17 cellular contexts compared by ENCODE assay signal in the genomic region with DNA sequence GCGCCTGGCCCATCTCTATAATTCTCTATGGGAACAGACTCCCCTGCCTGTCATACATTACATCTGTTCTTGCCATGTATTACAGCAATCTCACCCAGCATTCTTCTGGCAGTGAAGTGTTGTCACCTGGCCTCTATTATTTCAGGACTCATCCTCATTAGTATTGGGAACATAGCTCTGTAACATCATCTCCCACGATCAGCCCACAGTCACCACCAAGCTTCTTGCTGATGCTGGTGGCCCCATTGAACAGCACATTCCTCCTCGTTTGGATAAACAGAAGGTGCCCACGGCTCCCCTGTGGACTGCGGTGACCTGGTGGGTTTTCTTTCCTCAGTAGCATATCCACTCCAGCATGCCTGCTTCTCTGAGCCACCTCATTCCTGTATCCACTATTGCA.
"Had no signal": no experiment of that assay in that cellular context is flagged by ENCODE, and none has a peak within 500 bp of the region (broad histone marks: within the 10 kb centered on the region; RNA-seq: fewer than 3 reads in every experiment).

No MANE protein-coding gene starts in this region.

- DNase-seq: cerebellar nuclear complex; effector CD4-positive, alpha-beta T cell; endodermal cell; erythroblast; foreskin keratinocyte; kidney; left cardiac atrium; left ventricle myocardium inferior; lower lobe of right lung; midbrain; stimulated activated CD4-positive, alpha-beta T cell treated with anti-CD3 and anti-CD28 coated beads, Interleukin-2, amount 100 ng/mL, for 24 hours; stimulated activated CD4-positive, alpha-beta T cell treated with anti-CD3 and anti-CD28 coated beads, Interleukin-4, amount 100 ng/mL, for 4 hours; stimulated activated naive CD4-positive, alpha-beta T cell; stomach; substantia nigra had no signal

- H3K27ac Mint-ChIP-seq: endodermal cell, memory B cell had no signal

- H3K4me3 Mint-ChIP-seq: endodermal cell, memory B cell, nephron had no signal

- H3K27me3 Mint-ChIP-seq: memory B cell had no signal

- ATAC-seq: foreskin keratinocyte, left cardiac atrium, lower lobe of right lung had no signal

- H3K4me1 Mint-ChIP-seq: endodermal cell, memory B cell had no signal
